ENCODE assay signal across 9 cellular contexts in the genomic region with DNA sequence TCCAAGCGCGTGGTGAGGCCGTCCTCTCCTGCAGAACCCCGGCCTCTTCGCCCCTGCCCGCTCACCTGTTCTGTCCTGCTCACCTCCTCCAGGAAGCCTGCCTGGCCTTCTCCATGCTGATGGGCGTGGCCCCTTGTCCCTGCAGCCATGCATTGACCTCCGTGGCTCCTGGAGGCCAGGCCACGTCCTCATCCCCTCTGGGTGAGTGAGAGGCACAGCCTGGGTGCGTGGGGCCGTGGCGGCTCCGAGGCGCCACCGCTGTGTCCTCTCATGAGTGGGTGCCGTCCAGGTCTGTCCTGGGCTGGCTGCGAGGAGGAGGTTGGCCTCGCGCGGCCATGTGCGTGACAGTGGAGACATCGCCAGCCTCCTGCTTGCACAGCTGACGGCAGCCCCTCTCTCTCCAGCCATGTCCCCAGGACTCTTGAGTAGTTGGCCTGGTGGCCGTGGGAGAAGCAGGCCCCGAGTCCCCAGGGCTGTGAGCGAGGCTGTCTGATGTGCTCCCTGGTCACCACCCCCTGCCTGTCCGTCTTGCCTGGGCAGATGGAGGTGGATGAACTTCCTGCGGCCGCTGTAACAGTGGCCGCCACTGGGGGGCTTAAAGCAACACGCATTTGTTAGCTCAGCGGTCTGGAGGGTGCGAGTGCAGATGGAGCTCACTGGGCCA. TPM values are rescaled to one million over a fixed set of nuclear protein-coding genes. Genes with fewer than 3 reads are reported as not detected.
DNase-seq lines count a peak whose midpoint lies in the region; ATAC-seq, FAIRE-seq and TF ChIP-seq lines count a peak whose summit lies in the region.
"Had no signal": no experiment of that assay in that cellular context is flagged by ENCODE, and none has a peak within 500 bp of the region (broad histone marks: within the 10 kb centered on the region; RNA-seq: fewer than 3 reads in every experiment).

No MANE protein-coding gene starts in this region.

- intact Hi-C loops in natural killer cell (cut with micrococcal nuclease): no loop called here
- intact Hi-C loops in heart right ventricle (cut with DNase I): no loop called here
- intact Hi-C loops in posterior vena cava (cut with DNase I): no loop called here

- no peaks in the 10 kb centered on the region for H3K36me3 Mint-ChIP-seq in natural killer cell treated with Interleukin-12 subunit alpha and Interleukin-12 subunit beta and Interleukin-15 and Interleukin-18, amount 100 ng/mL, for 72 hours
- H3K36me3 Mint-ChIP-seq in natural killer cell: no peaks in the 10 kb centered on the region

- no peak for ATAC-seq in natural killer cell treated with Interleukin-12 subunit alpha and Interleukin-12 subunit beta and Interleukin-15 and Interleukin-18, amount 100 ng/mL, for 72 hours
- ATAC-seq in natural killer cell: no peak
- peak in 6 of 8 donors; percentile 16 to 41 (median 28) for ATAC-seq in heart right ventricle
- no peak for ATAC-seq in GM19467 (IDR thresholded peaks at IDR 0.05; ENCODE audit: unreplicated experiment)

- no peak overlapping the region for H3K4me3 ChIP-seq in heart right ventricle

- peak; percentile 38 for DNase-seq in natural killer cell treated with Interleukin-12 subunit alpha and Interleukin-12 subunit beta and Interleukin-15 and Interleukin-18, amount 100 ng/mL, for 72 hours (ENCODE audit: low spot score)
- DNase-seq in natural killer cell: no peak
- DNase-seq in SK-N-DZ (ENCODE audit: low spot score): peak; percentile 63
- DNase-seq in heart right ventricle: peak in 1 of 2 donors; percentile 15
- peak; percentile 19 for DNase-seq in urothelium cell line (ENCODE audit: low spot score)
- no peak for DNase-seq in HPDE6-E6E7 (ENCODE audit: extremely low spot score)
- no peak for DNase-seq in posterior vena cava (ENCODE audit: low spot score)
- DNase-seq: activated CD4-positive, alpha-beta T cell treated with anti-CD3 and anti-CD28 coated beads, Interleukin-2, amount 10 ng/mL, durations not matched to agents 24 days and 14 days had no signal

- no peak overlapping the region for H3K4me3 Mint-ChIP-seq in natural killer cell treated with Interleukin-12 subunit alpha and Interleukin-12 subunit beta and Interleukin-15 and Interleukin-18, amount 100 ng/mL, for 72 hours
- H3K4me3 Mint-ChIP-seq in natural killer cell: no peak overlapping the region
- H3K4me3 Mint-ChIP-seq: activated CD4-positive, alpha-beta T cell treated with anti-CD3 and anti-CD28 coated beads, Interleukin-2, amount 10 ng/mL, durations not matched to agents 24 days and 14 days had no signal

- H3K9me3 ChIP-seq in heart right ventricle: no peaks in the 10 kb centered on the region

- H3K36me3 ChIP-seq in heart right ventricle: no peaks in the 10 kb centered on the region

- no peaks in the 10 kb centered on the region for H3K9me3 Mint-ChIP-seq in natural killer cell treated with Interleukin-12 subunit alpha and Interleukin-12 subunit beta and Interleukin-15 and Interleukin-18, amount 100 ng/mL, for 72 hours
- H3K9me3 Mint-ChIP-seq in natural killer cell: no peaks in the 10 kb centered on the region
- H3K9me3 Mint-ChIP-seq: activated CD4-positive, alpha-beta T cell treated with anti-CD3 and anti-CD28 coated beads, Interleukin-2, amount 10 ng/mL, durations not matched to agents 24 days and 14 days had no signal

- WGBS in heart right ventricle, 2 donors: 71 to 72% methylated on average over 33 of the region's 33 CpGs

- H3K4me1 Mint-ChIP-seq in natural killer cell treated with Interleukin-12 subunit alpha and Interleukin-12 subunit beta and Interleukin-15 and Interleukin-18, amount 100 ng/mL, for 72 hours (ENCODE audit: low read depth in 2 of 2): peaks cover 0 to 2% of the 10 kb centered on the region in 2 donors
- peaks cover 0 to 4% of the 10 kb centered on the region in 2 donors for H3K4me1 Mint-ChIP-seq in natural killer cell
- H3K4me1 Mint-ChIP-seq: activated CD4-positive, alpha-beta T cell treated with anti-CD3 and anti-CD28 coated beads, Interleukin-2, amount 10 ng/mL, durations not matched to agents 24 days and 14 days had no signal

- H3K4me1 ChIP-seq in heart right ventricle: peaks cover 0 to 6% (median 0%) of the 10 kb centered on the region in 9 donors

- H3K27me3 Mint-ChIP-seq in natural killer cell treated with Interleukin-12 subunit alpha and Interleukin-12 subunit beta and Interleukin-15 and Interleukin-18, amount 100 ng/mL, for 72 hours: no peaks in the 10 kb centered on the region
- H3K27me3 Mint-ChIP-seq in natural killer cell (ENCODE audit: low read depth in 2 of 2): no peaks in the 10 kb centered on the region
- H3K27me3 Mint-ChIP-seq: activated CD4-positive, alpha-beta T cell treated with anti-CD3 and anti-CD28 coated beads, Interleukin-2, amount 10 ng/mL, durations not matched to agents 24 days and 14 days had no signal

- no peak overlapping the region for H3K27ac Mint-ChIP-seq in natural killer cell treated with Interleukin-12 subunit alpha and Interleukin-12 subunit beta and Interleukin-15 and Interleukin-18, amount 100 ng/mL, for 72 hours
- H3K27ac Mint-ChIP-seq in natural killer cell: no peak overlapping the region
- H3K27ac Mint-ChIP-seq: activated CD4-positive, alpha-beta T cell treated with anti-CD3 and anti-CD28 coated beads, Interleukin-2, amount 10 ng/mL, durations not matched to agents 24 days and 14 days had no signal

- H3K27ac ChIP-seq in heart right ventricle: no peak overlapping the region

- H3K27me3 ChIP-seq in heart right ventricle: peaks cover 0 to 7% (median 0%) of the 10 kb centered on the region in 7 donors

- FAIRE-seq in urothelium cell line (lab: Jason Lieb, UNC): no peak

- TF ChIP-seq CTCF in natural killer cell (IDR thresholded peaks at IDR 0.05): no peak
- TF ChIP-seq CTCF in heart right ventricle (IDR thresholded peaks at IDR 0.05): peak in 8 of 9 donors; percentile 13 to 50 (median 38)

RNA-seq across cellular contexts. Expression of a gene that starts 58.1 kb away (rescaled TPM):
- total RNA-seq in natural killer cell treated with Interleukin-12 subunit alpha and Interleukin-12 subunit beta and Interleukin-15 and Interleukin-18, amount 100 ng/mL, for 72 hours: 10 to 100 TPM; 10.8 to 13.2 TPM
- total RNA-seq in natural killer cell (10 to 100 TPM; 25.1 to 37.1 (median 30.5) TPM), heart right ventricle (10 to 100 TPM in 9 of 10 donors, 1 to 10 TPM in 1; 8.4 to 17.8 (median 14.2) TPM), posterior vena cava (1 to 10 TPM; 3.0 to 3.6 TPM)
- 4.2 and 6.3 TPM in 2 replicates for polyA plus RNA-seq in SK-N-DZ (2014; cell fraction: cytosol; rRNA removed)
- polyA plus RNA-seq in SK-N-DZ (2014; cell fraction: nucleus; rRNA removed): 5.0 and 8.7 TPM in 2 replicates
- 10 to 100 TPM; 14.6 to 18.4 TPM for polyA plus RNA-seq in heart right ventricle

Comparison
In these comparisons a context has a peak if more than half of its experiments do, and no peak if none do; other contexts are left out.
1. DNase-seq: peak in natural killer cell treated with Interleukin-12 subunit alpha and Interleukin-12 subunit beta and Interleukin-15 and Interleukin-18, amount 100 ng/mL, for 72 hours (single experiment), SK-N-DZ (single experiment) and urothelium cell line (single experiment); none in natural killer cell (single experiment), HPDE6-E6E7 (single experiment) and posterior vena cava (single experiment).
2. ATAC-seq: peak in heart right ventricle (6 of 8); none in natural killer cell treated with Interleukin-12 subunit alpha and Interleukin-12 subunit beta and Interleukin-15 and Interleukin-18, amount 100 ng/mL, for 72 hours (0 of 2), natural killer cell (0 of 3) and GM19467 (single experiment).